ENCODE assay signal across 33 cellular contexts in the genomic region with DNA sequence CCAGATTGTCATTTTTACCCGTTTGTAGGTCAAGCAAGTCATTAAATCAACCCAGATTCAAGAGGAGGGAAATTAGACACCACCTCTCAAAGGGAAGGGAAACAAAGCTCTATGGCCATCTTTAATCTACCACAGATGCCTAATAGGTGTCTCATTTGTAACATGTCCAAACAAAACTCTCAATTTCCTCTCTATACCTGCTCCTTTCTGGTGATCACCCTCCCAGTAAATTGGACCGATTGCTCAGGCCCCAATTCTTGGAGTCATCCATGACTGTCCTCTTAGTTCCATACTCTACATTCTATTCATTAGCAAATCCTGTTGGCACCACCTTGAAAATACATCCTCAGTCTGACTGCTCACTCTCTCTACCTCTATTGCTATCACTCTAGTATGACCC.
"Had no signal": no experiment of that assay in that cellular context is flagged by ENCODE, and none has a peak within 500 bp of the region (broad histone marks: within the 10 kb centered on the region; RNA-seq: fewer than 3 reads in every experiment).

No MANE protein-coding gene starts in this region.

- H3K9me3 ChIP-seq: ascending aorta, esophagus muscularis mucosa, gastroesophageal sphincter, pancreas, psoas muscle, sigmoid colon, stomach, thyroid gland, upper lobe of right lung had no signal

- H3K4me1 Mint-ChIP-seq: brain, neural crest cell had no signal

- DNase-seq: activated CD4-positive, alpha-beta memory T cell treated with anti-CD3 and anti-CD28 coated beads, Interleukin-2, amount 10 ng/mL, durations not matched to agents 7 days and 5 days; activated CD4-positive, alpha-beta T cell treated with anti-CD3 and anti-CD28 coated beads for 1 hour; activated CD4-positive, alpha-beta T cell treated with anti-CD3 and anti-CD28 coated beads, Interleukin-2, amount 10 ng/mL, durations not matched to agents 7 days and 5 days; activated CD8-positive, alpha-beta memory T cell treated with anti-CD3 and anti-CD28 coated beads, Interleukin-2, amount 50 U/mL, for 48 hours; activated gamma-delta T cell; activated naive CD4-positive, alpha-beta T cell treated with anti-CD3 and anti-CD28 coated beads, Interleukin-2, amount 10 ng/mL, durations not matched to agents 7 days and 5 days; activated naive CD8-positive, alpha-beta T cell treated with anti-CD3 and anti-CD28 coated beads, Interleukin-2, amount 10 ng/mL, durations not matched to agents 7 days and 5 days; activated T-cell treated with anti-CD3 and anti-CD28 coated beads, Interleukin-2, amount 50 U/mL, for 24 hours; dorsolateral prefrontal cortex; effector memory CD4-positive, alpha-beta T cell; hypothalamus; immature natural killer cell; mesenchymal stem cell; naive thymus-derived CD8-positive, alpha-beta T cell; nucleus accumbens; pancreas; psoas muscle; sigmoid colon; small intestine; stimulated activated CD4-positive, alpha-beta T cell treated with anti-CD3 and anti-CD28 coated beads, Interleukin-4, amount 100 ng/mL, for 24 hours; stomach; T-helper 17 cell; T1000; thyroid gland; upper lobe of right lung had no signal

- H3K9me3 Mint-ChIP-seq: activated CD4-positive, alpha-beta memory T cell treated with anti-CD3 and anti-CD28 coated beads, Interleukin-2, amount 10 ng/mL, durations not matched to agents 7 days and 5 days; activated CD4-positive, alpha-beta T cell treated with anti-CD3 and anti-CD28 coated beads, Interleukin-2, amount 10 ng/mL, durations not matched to agents 7 days and 5 days; activated naive CD4-positive, alpha-beta T cell treated with anti-CD3 and anti-CD28 coated beads, Interleukin-2, amount 10 ng/mL, durations not matched to agents 7 days and 5 days; activated T-cell treated with anti-CD3 and anti-CD28 coated beads, Interleukin-2, amount 50 U/mL, for 24 hours; neural crest cell; stimulated activated effector memory CD8-positive, alpha-beta T cell treated with anti-CD3 and anti-CD28 coated beads, Interleukin-12 subunit alpha, Interleukin-12 subunit beta, amount 100 ng/mL, for 72 hours had no signal

- H3K4me1 ChIP-seq: ascending aorta, esophagus muscularis mucosa, gastroesophageal sphincter, psoas muscle, sigmoid colon, thyroid gland, upper lobe of right lung had no signal

- H3K27me3 Mint-ChIP-seq: activated T-cell treated with anti-CD3 and anti-CD28 coated beads, Interleukin-2, amount 50 U/mL, for 24 hours; T-helper 17 cell had no signal

- H3K4me3 Mint-ChIP-seq: activated CD4-positive, alpha-beta memory T cell treated with anti-CD3 and anti-CD28 coated beads, Interleukin-2, amount 10 ng/mL, durations not matched to agents 7 days and 5 days; activated CD4-positive, alpha-beta T cell treated with anti-CD3 and anti-CD28 coated beads, Interleukin-2, amount 10 ng/mL, durations not matched to agents 7 days and 5 days; activated naive CD4-positive, alpha-beta T cell treated with anti-CD3 and anti-CD28 coated beads, Interleukin-2, amount 10 ng/mL, durations not matched to agents 7 days and 5 days; activated naive CD8-positive, alpha-beta T cell treated with anti-CD3 and anti-CD28 coated beads, Interleukin-2, amount 10 ng/mL, durations not matched to agents 7 days and 5 days; activated T-cell treated with anti-CD3 and anti-CD28 coated beads, Interleukin-2, amount 50 U/mL, for 24 hours; brain; immature natural killer cell; naive thymus-derived CD8-positive, alpha-beta T cell; neural crest cell; stimulated activated effector memory CD8-positive, alpha-beta T cell treated with anti-CD3 and anti-CD28 coated beads, Interleukin-12 subunit alpha, Interleukin-12 subunit beta, amount 100 ng/mL, for 72 hours; T-helper 17 cell; WTC11 had no signal

- H3K27ac Mint-ChIP-seq: activated CD4-positive, alpha-beta memory T cell treated with anti-CD3 and anti-CD28 coated beads, Interleukin-2, amount 10 ng/mL, durations not matched to agents 7 days and 5 days; activated CD4-positive, alpha-beta T cell treated with anti-CD3 and anti-CD28 coated beads, Interleukin-2, amount 10 ng/mL, durations not matched to agents 7 days and 5 days; activated naive CD4-positive, alpha-beta T cell treated with anti-CD3 and anti-CD28 coated beads, Interleukin-2, amount 10 ng/mL, durations not matched to agents 7 days and 5 days; activated naive CD8-positive, alpha-beta T cell treated with anti-CD3 and anti-CD28 coated beads, Interleukin-2, amount 10 ng/mL, durations not matched to agents 7 days and 5 days; activated T-cell treated with anti-CD3 and anti-CD28 coated beads, Interleukin-2, amount 50 U/mL, for 24 hours; brain; immature natural killer cell; stimulated activated effector memory CD8-positive, alpha-beta T cell treated with anti-CD3 and anti-CD28 coated beads, Interleukin-12 subunit alpha, Interleukin-12 subunit beta, amount 100 ng/mL, for 72 hours; T-helper 17 cell; WTC11 had no signal

- H3K36me3 ChIP-seq: ascending aorta, esophagus muscularis mucosa, gastroesophageal sphincter, pancreas, sigmoid colon, stomach, thyroid gland, upper lobe of right lung had no signal

- FAIRE-seq: pancreas, small intestine had no signal

- H3K4me3 ChIP-seq: ascending aorta, coronary artery, dorsolateral prefrontal cortex, esophagus muscularis mucosa, gastroesophageal sphincter, pancreas, psoas muscle, sigmoid colon, stomach, thyroid gland, upper lobe of right lung had no signal

- ATAC-seq: gastroesophageal sphincter; naive thymus-derived CD8-positive, alpha-beta T cell; pancreas; psoas muscle; stimulated activated effector memory CD8-positive, alpha-beta T cell treated with anti-CD3 and anti-CD28 coated beads, Interleukin-12 subunit alpha, Interleukin-12 subunit beta, amount 100 ng/mL, for 72 hours; T-helper 17 cell; upper lobe of right lung; WTC11 had no signal

- H3K27me3 ChIP-seq: ascending aorta, dorsolateral prefrontal cortex, esophagus muscularis mucosa, gastroesophageal sphincter, pancreas, sigmoid colon, stomach, thyroid gland, upper lobe of right lung had no signal

- H3K27ac ChIP-seq: ascending aorta, coronary artery, dorsolateral prefrontal cortex, esophagus muscularis mucosa, gastroesophageal sphincter, pancreas, psoas muscle, sigmoid colon, stomach, thyroid gland, upper lobe of right lung had no signal

- H3K36me3 Mint-ChIP-seq: activated naive CD4-positive, alpha-beta T cell treated with anti-CD3 and anti-CD28 coated beads, Interleukin-2, amount 10 ng/mL, durations not matched to agents 7 days and 5 days; brain; WTC11 had no signal
